4 cellular contexts compared by ENCODE assay signal in the genomic region with DNA sequence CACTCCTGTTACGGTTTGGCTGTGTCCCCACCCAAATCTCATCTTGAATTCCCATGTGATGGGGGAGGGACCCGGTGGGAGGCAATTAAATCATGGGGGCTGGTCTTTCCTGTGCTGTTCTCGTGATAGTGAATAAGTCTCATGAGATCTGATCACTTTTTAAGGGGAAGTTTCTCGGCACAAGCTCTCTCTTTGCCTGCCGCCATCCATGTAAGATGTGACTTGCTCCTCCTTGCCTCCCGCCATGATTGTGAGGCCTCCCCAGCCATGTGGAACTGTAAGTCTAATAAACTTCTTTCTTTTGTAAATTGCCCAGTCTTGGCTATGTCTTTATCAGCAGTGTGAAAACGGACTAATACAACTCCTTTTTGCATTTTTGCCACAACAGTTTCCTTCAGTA. TPM values are rescaled to one million over a fixed set of nuclear protein-coding genes. Genes with fewer than 3 reads are reported as not detected.
"Had no signal": no experiment of that assay in that cellular context is flagged by ENCODE, and none has a peak within 500 bp of the region (broad histone marks: within the 10 kb centered on the region; RNA-seq: fewer than 3 reads in every experiment).

No MANE protein-coding gene starts in this region.

RNA-seq across cellular contexts. Expression of gene TCP10L, which starts 54.5 kb away (rescaled TPM):
- total RNA-seq: H4, H7, HT-29, IMR-90 had no signal
